25 cellular contexts compared by ENCODE assay signal in genomic region chr2:48072556-48072955, GRCh38.
"Had no signal": no experiment of that assay in that cellular context is flagged by ENCODE, and none has a peak within 500 bp of the region (broad histone marks: within the 10 kb centered on the region; RNA-seq: fewer than 3 reads in every experiment).

No MANE protein-coding gene starts in this region.

- H3K9me3 ChIP-seq: colonic mucosa, gastroesophageal sphincter, heart right ventricle, left lung, lower lobe of right lung had no signal

- H3K4me3 Mint-ChIP-seq: dendritic cell treated with granulocyte-macrophage colony-stimulating factor and Interleukin-4, amounts not matched to agents 40 ng/mL and 50 ng/mL, for 4 days; effector memory CD8-positive, alpha-beta T cell; endodermal cell; naive thymus-derived CD4-positive, alpha-beta T cell had no signal

- H3K27me3 ChIP-seq: colonic mucosa, gastroesophageal sphincter, left lung had no signal

- H3K36me3 ChIP-seq: colonic mucosa, gastroesophageal sphincter, heart right ventricle, left lung, lower lobe of right lung had no signal

- DNase-seq: colonic mucosa; cortex of kidney; effector CD8-positive, alpha-beta T cell; effector memory CD8-positive, alpha-beta T cell; endodermal cell; erythroblast; foreskin keratinocyte; head of caudate nucleus; heart right ventricle; hippocampal formation; left cardiac atrium; left lung; left ventricle myocardium superior; lower lobe of right lung; mesenchymal stem cell; midbrain; naive thymus-derived CD4-positive, alpha-beta T cell had no signal

- ATAC-seq: effector memory CD8-positive, alpha-beta T cell; esophagus mucosa; foreskin keratinocyte; gastroesophageal sphincter; heart right ventricle; left cardiac atrium; left lung; left ventricle myocardium superior; lower lobe of right lung; naive thymus-derived CD4-positive, alpha-beta T cell had no signal

- FAIRE-seq: endometrium, frontal cortex, islet of Langerhans, keratinocyte had no signal

- H3K36me3 Mint-ChIP-seq: naive thymus-derived CD4-positive, alpha-beta T cell had no signal

- H3K9me3 Mint-ChIP-seq: dendritic cell treated with granulocyte-macrophage colony-stimulating factor and Interleukin-4, amounts not matched to agents 40 ng/mL and 50 ng/mL, for 4 days; effector memory CD8-positive, alpha-beta T cell; endodermal cell; naive thymus-derived CD4-positive, alpha-beta T cell had no signal

- H3K4me1 ChIP-seq: colonic mucosa, foreskin keratinocyte, gastroesophageal sphincter, heart right ventricle, left lung, lower lobe of right lung had no signal

- H3K27ac Mint-ChIP-seq: dendritic cell treated with granulocyte-macrophage colony-stimulating factor and Interleukin-4, amounts not matched to agents 40 ng/mL and 50 ng/mL, for 4 days; effector memory CD8-positive, alpha-beta T cell; endodermal cell; naive thymus-derived CD4-positive, alpha-beta T cell had no signal

- H3K4me3 ChIP-seq: colonic mucosa, gastroesophageal sphincter, heart right ventricle, left lung, lower lobe of right lung had no signal

- H3K27ac ChIP-seq: colonic mucosa, epithelial cell of prostate, foreskin keratinocyte, gastroesophageal sphincter, heart right ventricle, left lung, lower lobe of right lung had no signal
